Comparison of ENCODE assay signal across 16 cellular contexts in the genomic region with DNA sequence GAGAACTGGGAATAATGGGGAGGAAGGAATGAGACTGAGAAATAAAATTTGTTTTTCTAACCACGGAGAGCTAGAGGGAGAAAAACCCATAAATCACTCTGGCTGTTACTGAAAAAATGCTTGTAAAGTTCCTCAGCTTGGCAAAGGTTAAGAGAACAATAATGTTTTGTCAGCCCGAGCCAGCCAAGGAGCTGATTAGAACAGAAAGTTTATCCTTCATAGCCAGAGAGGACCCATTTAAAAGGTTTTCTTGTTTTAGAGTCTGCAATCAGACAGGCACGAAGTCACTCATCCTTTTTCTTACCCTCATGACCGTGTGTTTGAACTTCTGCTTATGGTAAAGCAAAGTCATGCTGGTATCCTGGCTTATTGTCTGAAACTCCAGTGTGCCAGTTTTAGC. TPM values are rescaled to one million over a fixed set of nuclear protein-coding genes. Genes with fewer than 3 reads are reported as not detected.
A peak's percentile ranks its signal among the peaks of the same experiment; 100 is the strongest.
DNase-seq lines count a peak whose midpoint lies in the region; ATAC-seq and TF ChIP-seq lines count a peak whose summit lies in the region.
"Had no signal": no experiment of that assay in that cellular context is flagged by ENCODE, and none has a peak within 500 bp of the region (broad histone marks: within the 10 kb centered on the region; RNA-seq: fewer than 3 reads in every experiment).

No MANE protein-coding gene starts in this region.

- H3K36me3 ChIP-seq in MG63: no peaks in the 10 kb centered on the region
- no peaks in the 10 kb centered on the region for H3K36me3 ChIP-seq in colonic mucosa
- H3K36me3 ChIP-seq in prostate gland: no peaks in the 10 kb centered on the region

- H3K9ac ChIP-seq in colonic mucosa (ENCODE audit: low read depth in 2 of 2, low read length in 2 of 2): no peak overlapping the region

- WGBS in prostate gland: 0% methylated on average over 4 of the region's 4 CpGs

- no peaks in the 10 kb centered on the region for H3K4me1 ChIP-seq in colonic mucosa
- peaks cover 2% of the 10 kb centered on the region for H3K4me1 ChIP-seq in prostate gland (replicated peaks)
- H3K4me1 ChIP-seq: psoas muscle had no signal

- H3K27ac ChIP-seq in colonic mucosa (no peak overlapping the region), prostate gland (peak overlapping the region in 1 of 2 donors; percentile 28), coronary artery (no peak overlapping the region)
- H3K27ac ChIP-seq: dorsolateral prefrontal cortex, psoas muscle had no signal

- H3K9me3 ChIP-seq in MG63 (no peaks in the 10 kb centered on the region), colonic mucosa (no peaks in the 10 kb centered on the region), prostate gland (no peaks in the 10 kb centered on the region)
- H3K9me3 ChIP-seq: psoas muscle had no signal

- ATAC-seq in HG02763 (IDR thresholded peaks at IDR 0.05; ENCODE audit: unreplicated experiment) (no peak), HG03442 (IDR thresholded peaks at IDR 0.05; ENCODE audit: unreplicated experiment) (no peak)
- ATAC-seq: psoas muscle had no signal

- intact Hi-C loops in colonic mucosa (cut with DNase I): no loop called here
- intact Hi-C loops in prostate gland (cut with DNase I): no loop called here

- DNase-seq in Daoy (ENCODE audit: low read depth) (peak; percentile 29), MG63 (peak; percentile 16), colonic mucosa (peak; percentile 20), prostate gland (ENCODE audit: low spot score) (peak; percentile 68), coronary artery (ENCODE audit: low spot score) (no peak)
- no peak for DNase-seq in activated naive CD4-positive, alpha-beta T cell treated with anti-CD3 and anti-CD28 coated beads, Interleukin-2, amount 50 U/mL, for 16 hours
- DNase-seq: activated CD4-positive, alpha-beta T cell treated with anti-CD3 and anti-CD28 coated beads for 4 hours; activated T-cell treated with anti-CD3 and anti-CD28 coated beads, Interleukin-2, amount 50 U/mL, for 24 hours; dorsolateral prefrontal cortex; foreskin fibroblast; NCI-H2171; psoas muscle; stimulated activated CD4-positive, alpha-beta T cell treated with anti-CD3 and anti-CD28 coated beads, Interleukin-2, amount 100 ng/mL, for 24 hours had no signal

- no peak for TF ChIP-seq POLR2A in prostate gland (IDR thresholded peaks at IDR 0.05)

- no peak for TF ChIP-seq CTCF in colonic mucosa (IDR thresholded peaks at IDR 0.05)
- TF ChIP-seq CTCF in prostate gland (IDR thresholded peaks at IDR 0.05): no peak
- TF ChIP-seq CTCF in coronary artery (IDR thresholded peaks at IDR 0.05): no peak

- H3K4me3 ChIP-seq in MG63 (no peak overlapping the region), colonic mucosa (no peak overlapping the region), prostate gland (no peak overlapping the region), coronary artery (no peak overlapping the region)
- H3K4me3 ChIP-seq: dorsolateral prefrontal cortex, psoas muscle had no signal

- H3K27me3 ChIP-seq in MG63 (peaks cover 12% of the 10 kb centered on the region), colonic mucosa (no peaks in the 10 kb centered on the region), prostate gland (replicated peaks; ENCODE audit: insufficient read depth) (no peaks in the 10 kb centered on the region)
- H3K27me3 ChIP-seq: dorsolateral prefrontal cortex had no signal

RNA-seq across cellular contexts. Expression of a gene that starts 13.7 kb away (rescaled TPM):
- total RNA-seq in Daoy (2014; rRNA removed; shearing (Covaris generic)): 0.09 and 0.17 TPM in 2 replicates
- total RNA-seq in MG63 (2014; rRNA removed; shearing (Covaris generic); ENCODE audit: low replicate concordance): not detected in 2 replicates
- total RNA-seq in colonic mucosa (under 1 TPM; 0.22 to 0.74 TPM), prostate gland (1 to 10 TPM; 2.6 to 4.8 TPM)
- total RNA-seq: mononuclear cell, psoas muscle had no signal

Comparison
In these comparisons a context has a peak if more than half of its experiments do, and no peak if none do; other contexts are left out.
1. DNase-seq: peak in Daoy (single experiment), MG63 (single experiment), colonic mucosa (single experiment) and prostate gland (single experiment); none in activated naive CD4-positive, alpha-beta T cell treated with anti-CD3 and anti-CD28 coated beads, Interleukin-2, amount 50 U/mL, for 16 hours (single experiment) and coronary artery (single experiment).